6 cellular contexts compared by ENCODE assay signal in the genomic region with DNA sequence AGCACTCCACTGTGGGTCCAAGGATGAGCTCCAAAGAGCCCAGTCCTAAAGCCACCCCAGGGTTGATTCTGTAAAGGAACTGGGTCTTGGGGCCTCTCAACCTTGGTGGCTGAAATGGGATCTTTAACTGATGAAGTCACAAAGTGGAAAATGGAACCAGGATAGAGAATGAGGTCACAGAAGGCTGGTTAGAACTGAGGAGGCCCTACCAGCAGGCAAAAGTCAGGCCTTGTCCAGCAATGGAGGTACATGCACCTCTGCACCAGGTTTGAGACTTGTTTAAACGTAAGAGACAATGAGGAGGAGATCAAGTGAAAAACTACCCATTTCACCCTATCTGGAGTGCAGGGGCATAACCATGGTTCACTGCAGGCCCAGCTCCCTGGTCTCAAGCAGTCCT. TPM values are rescaled to one million over a fixed set of nuclear protein-coding genes. Genes with fewer than 3 reads are reported as not detected.
"Had no signal": no experiment of that assay in that cellular context is flagged by ENCODE, and none has a peak within 500 bp of the region (broad histone marks: within the 10 kb centered on the region; RNA-seq: fewer than 3 reads in every experiment).

A gene with protein sequence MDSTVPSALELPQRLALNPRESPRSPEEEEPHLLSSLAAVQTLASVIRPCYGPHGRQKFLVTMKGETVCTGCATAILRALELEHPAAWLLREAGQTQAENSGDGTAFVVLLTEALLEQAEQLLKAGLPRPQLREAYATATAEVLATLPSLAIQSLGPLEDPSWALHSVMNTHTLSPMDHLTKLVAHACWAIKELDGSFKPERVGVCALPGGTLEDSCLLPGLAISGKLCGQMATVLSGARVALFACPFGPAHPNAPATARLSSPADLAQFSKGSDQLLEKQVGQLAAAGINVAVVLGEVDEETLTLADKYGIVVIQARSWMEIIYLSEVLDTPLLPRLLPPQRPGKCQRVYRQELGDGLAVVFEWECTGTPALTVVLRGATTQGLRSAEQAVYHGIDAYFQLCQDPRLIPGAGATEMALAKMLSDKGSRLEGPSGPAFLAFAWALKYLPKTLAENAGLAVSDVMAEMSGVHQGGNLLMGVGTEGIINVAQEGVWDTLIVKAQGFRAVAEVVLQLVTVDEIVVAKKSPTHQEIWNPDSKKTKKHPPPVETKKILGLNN (minus strand): TSS at position 101 of the 400 bp plus-strand sequence. CDS start 260 bp downstream, outside the sequence.

RNA-seq across cellular contexts. Expression of the gene that starts here (rescaled TPM):
- total RNA-seq: HepG2, HT-29, HT1080, IMR-90, K562 had no signal
- polyA plus RNA-seq: HepG2, IgD-negative memory B cell, IMR-90 had no signal
